ENCODE assay signal across 8 cellular contexts in the genomic region with DNA sequence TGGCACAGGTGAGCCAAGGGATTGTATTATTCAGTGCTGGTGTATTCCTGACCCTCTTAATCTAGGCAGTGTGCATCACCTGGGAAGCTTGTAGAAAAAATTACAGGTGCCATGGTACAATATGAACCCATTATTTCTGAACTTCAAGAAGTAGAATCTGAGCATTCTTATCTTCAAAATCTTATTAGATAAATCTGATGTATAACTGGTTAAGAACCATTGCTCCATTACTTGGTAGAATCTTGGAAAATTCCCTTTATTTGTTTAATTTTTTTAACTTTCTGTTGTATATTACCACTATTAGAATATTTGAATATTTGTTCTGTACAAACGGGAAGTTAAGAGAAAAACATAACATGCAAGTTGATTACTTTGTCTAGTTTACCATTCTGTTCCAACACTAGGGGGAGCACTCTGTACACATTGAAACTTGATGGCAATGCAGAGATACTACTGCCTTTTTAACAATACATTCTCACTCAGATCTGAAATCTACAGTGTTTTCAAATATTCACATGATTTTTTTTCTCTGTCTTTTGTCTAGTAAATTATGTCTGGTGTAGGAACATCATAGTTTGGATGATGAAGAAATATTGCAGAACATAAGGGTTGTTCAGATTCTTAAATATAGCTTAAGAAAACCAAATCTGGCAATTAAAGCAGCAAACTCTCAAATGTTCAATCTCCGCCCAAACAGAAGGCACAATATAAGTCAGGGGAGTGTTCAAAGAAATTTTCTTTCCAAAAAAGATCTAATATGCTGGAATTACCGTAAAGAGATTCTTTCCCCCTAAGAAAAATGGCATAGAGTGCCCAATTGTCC.
A peak's percentile ranks its signal among the peaks of the same experiment; 100 is the strongest.
DNase-seq lines count a peak whose midpoint lies in the region; ATAC-seq and TF ChIP-seq lines count a peak whose summit lies in the region.

No MANE protein-coding gene starts in this region.

- H3K4me3 ChIP-seq in OCI-LY1 (ENCODE audit: low read depth, low read length, poor library complexity, severe bottlenecking): no peak overlapping the region
- H3K4me3 ChIP-seq in choroid plexus epithelial cell (ENCODE audit: low read depth, low read length): no peak overlapping the region
- H3K4me3 ChIP-seq in lung: no peak overlapping the region

- H2AFZ ChIP-seq in OCI-LY1 (ENCODE audit: low read length): no peak overlapping the region

- H3F3A ChIP-seq in OCI-LY1 (ENCODE audit: insufficient read depth, low read length): no peaks in the 10 kb centered on the region

- DNase-seq in DMS79 treated with DMSO at 0.1 percent for 48 hours (lab: John Stamatoyannopoulos, UW) (peak; percentile 75), KBM-7 (peak; percentile 55), choroid plexus epithelial cell (ENCODE audit: low read depth) (peak; percentile 86), lung (ENCODE audit: low spot score) (no peak), ureter (ENCODE audit: low spot score) (no peak)

- H3K27me3 ChIP-seq in OCI-LY1 (ENCODE audit: insufficient read depth, low read length): no peaks in the 10 kb centered on the region
- no peaks in the 10 kb centered on the region for H3K27me3 ChIP-seq in lung (ENCODE audit: control insufficient read depth, insufficient read depth)

- in situ Hi-C loops in KBM-7 (cut with MboI; ENCODE audit: low pct_unique_long_range_greater_than_20kb, low sequenced_read_pairs): no loop called here

- H3K9me2 ChIP-seq in OCI-LY1 (ENCODE audit: low read depth, low read length): no peaks in the 10 kb centered on the region

- peaks cover 18% of the 10 kb centered on the region; the same call in 1 of the 2 replicates for H3K36me3 ChIP-seq in OCI-LY1 (ENCODE audit: insufficient read depth, low read length)
- peaks cover 16% of the 10 kb centered on the region in 2 donors for H3K36me3 ChIP-seq in lung (ENCODE audit: control insufficient read depth in 2 of 2, insufficient read depth in 2 of 2, low read length in 2 of 2)

- ATAC-seq in lung (ENCODE audit: insufficient read depth, low FRiP score) (no peak), HG03280 (IDR thresholded peaks at IDR 0.05; ENCODE audit: unreplicated experiment) (no peak), GM21825 (IDR thresholded peaks at IDR 0.05; ENCODE audit: unreplicated experiment) (no peak)

- peak; percentile 92 for TF ChIP-seq CTCF in OCI-LY1 (IDR thresholded peaks at IDR 0.05; ENCODE audit: low read length)
- TF ChIP-seq CTCF in choroid plexus epithelial cell (conservative IDR thresholded peaks at IDR 0.05; ENCODE audit: low read depth, low read length): peak; percentile 77
- TF ChIP-seq CTCF in lung (IDR thresholded peaks at IDR 0.05; ENCODE audit: control extremely low read depth, extremely low read depth): peak; percentile 53

- H3K9me3 ChIP-seq in OCI-LY1 (ENCODE audit: low read length): no peaks in the 10 kb centered on the region
- H3K9me3 ChIP-seq in lung (ENCODE audit: control insufficient read depth in 2 of 2, insufficient read depth in 1 of 2, low read length in 1 of 2): no peaks in the 10 kb centered on the region

- no peaks in the 10 kb centered on the region for H4K20me1 ChIP-seq in OCI-LY1 (ENCODE audit: insufficient read depth, low read length)

- H3K79me2 ChIP-seq in OCI-LY1 (ENCODE audit: insufficient read depth, low read length): no peaks in the 10 kb centered on the region

- H3K4me1 ChIP-seq in OCI-LY1 (ENCODE audit: insufficient read depth, low read length, severe bottlenecking): no peaks in the 10 kb centered on the region
- no peaks in the 10 kb centered on the region for H3K4me1 ChIP-seq in lung (ENCODE audit: control insufficient read depth in 2 of 2, insufficient read depth in 2 of 2, low read length in 2 of 2)

- 66 to 69% methylated on average over 3 of the region's 3 CpGs for WGBS in lung, 2 donors

- H3K27ac ChIP-seq in OCI-LY1 (ENCODE audit: low read depth, low read length, poor library complexity, severe bottlenecking): no peak overlapping the region
- H3K27ac ChIP-seq in lung (ENCODE audit: low read depth in 1 of 2, low read length in 1 of 2): no peak overlapping the region

- H3K4me2 ChIP-seq in OCI-LY1 (ENCODE audit: low read length): no peak overlapping the region

- H3K9ac ChIP-seq in OCI-LY1 (ENCODE audit: low read length): no peak overlapping the region

Comparison
In these comparisons a context has a peak if more than half of its experiments do, and no peak if none do; other contexts are left out.
1. DNase-seq: peak in DMS79 treated with DMSO at 0.1 percent for 48 hours (single experiment), KBM-7 (single experiment) and choroid plexus epithelial cell (single experiment); none in lung (single experiment) and ureter (single experiment).
2. Peak in every context shown above with its lines, with median percentiles within 50 percentile points of each other: CTCF ChIP-seq.